In genomic region chr17:40033339-40033738, GRCh38 we compare ENCODE assay signal across 20 cellular contexts. TPM values are rescaled to one million over a fixed set of nuclear protein-coding genes. Genes with fewer than 3 reads are reported as not detected.
DNase-seq lines count a peak whose midpoint lies in the region; ATAC-seq and TF ChIP-seq lines count a peak whose summit lies in the region.
"Had no signal": no experiment of that assay in that cellular context is flagged by ENCODE, and none has a peak within 500 bp of the region (broad histone marks: within the 10 kb centered on the region; RNA-seq: fewer than 3 reads in every experiment).

No MANE protein-coding gene starts in this region.

- H3K9me2 ChIP-seq in SK-N-SH: no peaks in the 10 kb centered on the region

- H3K79me2 ChIP-seq in SK-N-SH (ENCODE audit: insufficient read depth): no peaks in the 10 kb centered on the region

- POLR2A ChIA-PET in SK-N-SH (lab: Yijun Ruan, JAX): no interaction called here

- peak; percentile 62 for ATAC-seq in body of pancreas
- ATAC-seq: CD8-positive, alpha-beta T cell had no signal

- 34 to 60% methylated on average over 8 of the region's 8 CpGs for WGBS in body of pancreas, 2 donors
- 89% methylated on average over 3 of the region's 8 CpGs for WGBS in SK-N-SH (ENCODE audit: low lambda C conversion rate)

- TF ChIP-seq CTCF in body of pancreas (IDR thresholded peaks at IDR 0.05): no peak
- no peak for TF ChIP-seq CTCF in coronary artery (IDR thresholded peaks at IDR 0.05)
- no peak for TF ChIP-seq CTCF in SK-N-SH (IDR thresholded peaks at IDR 0.05)

- intact Hi-C loops in body of pancreas (cut with DNase I): no loop called here

- H3K36me3 ChIP-seq in body of pancreas (replicated peaks in 1 of 2; ENCODE audit: insufficient read depth in 1 of 2, low read depth in 2 of 2) (peaks cover 0 to 11% of the 10 kb centered on the region in 2 donors), muscle layer of colon (ENCODE audit: insufficient read depth, low read length) (peaks cover 57% of the 10 kb centered on the region), skeletal muscle tissue (ENCODE audit: control insufficient read depth in 3 of 3, insufficient read depth in 3 of 3, low read length in 3 of 3) (peaks cover 49 to 66% (median 61%) of the 10 kb centered on the region in 3 donors), SK-N-SH (replicated peaks in 1 of 2; ENCODE audit: control insufficient read depth in 1 of 2, insufficient read depth in 2 of 2, low read length in 1 of 2) (peaks cover 10 to 44% of the 10 kb centered on the region in 2 experiments)

- no peak overlapping the region for H2AFZ ChIP-seq in SK-N-SH (ENCODE audit: low read depth)
- H2AFZ ChIP-seq: GM23248, PC-9 had no signal

- H3K9me3 ChIP-seq in body of pancreas (no peaks in the 10 kb centered on the region), muscle layer of colon (ENCODE audit: low read length) (no peaks in the 10 kb centered on the region), skeletal muscle tissue (ENCODE audit: control insufficient read depth in 3 of 3, low read length in 3 of 3) (no peaks in the 10 kb centered on the region), SK-N-SH (no peaks in the 10 kb centered on the region)
- H3K9me3 ChIP-seq: MG63 had no signal

- H3K4me2 ChIP-seq in SK-N-SH: no peak overlapping the region
- H3K4me2 ChIP-seq: PC-9 had no signal

- H3K4me3 ChIP-seq in body of pancreas (no peak overlapping the region), muscle layer of colon (ENCODE audit: low read depth in 1 of 2, low read length in 2 of 2) (no peak overlapping the region), skeletal muscle tissue (ENCODE audit: low read length in 3 of 3) (no peak overlapping the region), coronary artery (no peak overlapping the region), SK-N-SH (ENCODE audit: low read depth in 2 of 2, low read length in 1 of 2) (no peak overlapping the region)
- H3K4me3 ChIP-seq: GM23248, MG63, PC-9 had no signal

- TF ChIP-seq POLR2A in body of pancreas (IDR thresholded peaks at IDR 0.05): no peak

- H3K4me1 ChIP-seq in body of pancreas: peaks cover 56% of the 10 kb centered on the region
- H3K4me1 ChIP-seq in muscle layer of colon (ENCODE audit: insufficient read depth, low read length): peaks cover 48% of the 10 kb centered on the region
- peaks cover 29 to 39% (median 39%) of the 10 kb centered on the region in 3 donors for H3K4me1 ChIP-seq in skeletal muscle tissue (ENCODE audit: control insufficient read depth in 3 of 3, insufficient read depth in 3 of 3, low read length in 3 of 3)
- no peaks in the 10 kb centered on the region; a peak in 1 of 4 replicates for H3K4me1 ChIP-seq in SK-N-SH (ENCODE audit: control insufficient read depth in 1 of 2, insufficient read depth in 2 of 2, low read depth in 1 of 2, low read length in 1 of 2)

- peak overlapping the region; percentile 72 to 94 (median 82) for H3K27ac ChIP-seq in body of pancreas
- H3K27ac ChIP-seq in muscle layer of colon (ENCODE audit: low read depth, low read length): no peak overlapping the region
- H3K27ac ChIP-seq in skeletal muscle tissue (ENCODE audit: low read depth, low read length): peak overlapping the region; percentile 3
- H3K27ac ChIP-seq in coronary artery: no peak overlapping the region
- H3K27ac ChIP-seq in SK-N-SH (ENCODE audit: low read depth in 2 of 2, low read length in 1 of 2): no peak overlapping the region
- H3K27ac ChIP-seq: GM23248, PC-9 had no signal

- H3K9ac ChIP-seq in muscle layer of colon (ENCODE audit: low read length) (peak overlapping the region; percentile 1), skeletal muscle tissue (ENCODE audit: low read depth in 1 of 3, low read length in 3 of 3) (peak overlapping the region in 1 of 3 donors; percentile 8), SK-N-SH (no peak overlapping the region)
- H3K9ac ChIP-seq: GM23248 had no signal

- no peaks in the 10 kb centered on the region for H3K27me3 ChIP-seq in body of pancreas
- H3K27me3 ChIP-seq in muscle layer of colon (ENCODE audit: control insufficient read depth in 1 of 2, insufficient read depth in 2 of 2, low read length in 2 of 2): no peaks in the 10 kb centered on the region
- no peaks in the 10 kb centered on the region for H3K27me3 ChIP-seq in skeletal muscle tissue (ENCODE audit: control insufficient read depth in 3 of 3, insufficient read depth in 3 of 3, low read length in 3 of 3)
- H3K27me3 ChIP-seq in SK-N-SH (ENCODE audit: insufficient read depth): no peaks in the 10 kb centered on the region
- H3K27me3 ChIP-seq: MG63 had no signal

- CTCF ChIA-PET in SK-N-SH (lab: Yijun Ruan, JAX): interaction anchor here (0.8 to 9.5 kb wide), 7 partner anchors 19 to 135 kb away, joined by 3 to 67 read pairs (median 12); partner anchors contain the start of genes CSF3 and MED24

- no peak for TF ChIP-seq RAD21 in SK-N-SH (IDR thresholded peaks at IDR 0.05; ENCODE audit: low read length)

- TF ChIP-seq EP300 in SK-N-SH (IDR thresholded peaks at IDR 0.05; ENCODE audit: borderline replicate concordance in 1 of 2, low read depth in 1 of 2, low read length in 1 of 2): no peak

- H4K20me1 ChIP-seq in SK-N-SH (ENCODE audit: insufficient read depth): no peaks in the 10 kb centered on the region

- DNase-seq in body of pancreas (peak; percentile 66 to 79 (median 69)), coronary artery (ENCODE audit: low spot score) (no peak), NCI-H1092 (lab: John Stamatoyannopoulos, UW) (no peak), T-helper 9 cell (no peak), SK-N-SH (no peak)
- DNase-seq: CD8-positive, alpha-beta T cell; DND-41; GM23248; KG1; MG63; NCI-H2029; NCI-H446 treated with DMSO at 0.1 percent for 48 hours; NCI-H526 treated with DMSO at 0.1 percent for 48 hours; PC-9; RPMI8226; SHP77 had no signal

- no peaks in the 10 kb centered on the region for H3F3A ChIP-seq in SK-N-SH (replicated peaks; ENCODE audit: insufficient read depth)

TF ChIP-seq in SK-N-SH, 30 proteins besides CTCF, POLR2A, EP300 and RAD21 (continues in another document):
- TF ChIP-seq PBX3 (IDR thresholded peaks at IDR 0.05) (no peak), ELF1 (IDR thresholded peaks at IDR 0.05) (no peak), MXI1 (IDR thresholded peaks at IDR 0.05; ENCODE audit: low read depth, low read length) (no peak), RCOR1 (IDR thresholded peaks at IDR 0.05; ENCODE audit: low read length) (no peak), RXRA (IDR thresholded peaks at IDR 0.05; ENCODE audit: borderline replicate concordance, low read depth) (no peak), USF2 (IDR thresholded peaks at IDR 0.05; ENCODE audit: borderline replicate concordance, low read depth, low read length) (no peak), NFIC (IDR thresholded peaks at IDR 0.05; ENCODE audit: borderline replicate concordance) (no peak), GATA2 (CRISPR knock-in tag; IDR thresholded peaks at IDR 0.05) (no peak), YY1 (IDR thresholded peaks at IDR 0.05; ENCODE audit: low read depth) (no peak), USF1 (IDR thresholded peaks at IDR 0.05; ENCODE audit: borderline replicate concordance, low read depth) (no peak), FOXM1 (IDR thresholded peaks at IDR 0.05; ENCODE audit: low read depth) (no peak), SMC3 (IDR thresholded peaks at IDR 0.05; ENCODE audit: low read depth, low read length) (no peak), NRF1 (IDR thresholded peaks at IDR 0.05; ENCODE audit: low read depth, low read length) (no peak), TEAD4 (IDR thresholded peaks at IDR 0.05; ENCODE audit: borderline replicate concordance, insufficient read depth) (no peak)

RNA-seq across cellular contexts. Expression of gene CSF3, which starts 18.1 kb away (rescaled TPM):
- 1 to 10 TPM in 1 of 2 donors, under 1 TPM in 1; 0.78 to 1.6 TPM for total RNA-seq in body of pancreas
- total RNA-seq in skeletal muscle tissue: 0.52 TPM
- not detected in 2 replicates for polyA plus RNA-seq in SK-N-SH (2012; rRNA removed)
- polyA plus RNA-seq in SK-N-SH (2012; cell fraction: cytosol; rRNA removed): 0.03 TPM in 1 of 2 replicates, not detected in the other
- not detected in 2 replicates for polyA plus RNA-seq in SK-N-SH (2012; cell fraction: nucleus; rRNA removed)
- total RNA-seq: A673; CD8-positive, alpha-beta T cell; GM23248; PC-9; SK-MEL-5 had no signal

RNA-seq across cellular contexts. Expression of gene MED24, which starts 20.9 kb away (rescaled TPM):
- total RNA-seq in body of pancreas (10 to 100 TPM; 34.9 to 38.7 TPM), skeletal muscle tissue (25.6 TPM)
- 62.8 and 64.5 TPM in 2 replicates for polyA plus RNA-seq in SK-N-SH (2012; rRNA removed)
- 32.9 and 39.9 TPM in 2 replicates for polyA plus RNA-seq in SK-N-SH (2012; cell fraction: cytosol; rRNA removed)
- polyA plus RNA-seq in SK-N-SH (2012; cell fraction: nucleus; rRNA removed): 178 and 231 TPM in 2 replicates

RNA-seq across cellular contexts. Expression of gene THRA, which starts 29.4 kb away (rescaled TPM):
- total RNA-seq in body of pancreas (10 to 100 TPM; 37.9 to 61.6 TPM), skeletal muscle tissue (30.8 TPM)
- 20.1 and 23.1 TPM in 2 replicates for polyA plus RNA-seq in SK-N-SH (2012; rRNA removed)
- polyA plus RNA-seq in SK-N-SH (2012; cell fraction: cytosol; rRNA removed): 13.0 and 18.1 TPM in 2 replicates
- polyA plus RNA-seq in SK-N-SH (2012; cell fraction: nucleus; rRNA removed): 13.7 and 14.4 TPM in 2 replicates

RNA-seq across cellular contexts. Expression of gene PSMD3, which starts 52.7 kb away (rescaled TPM):
- 10 to 100 TPM; 39.6 to 40.2 TPM for total RNA-seq in body of pancreas
- 56.4 TPM for total RNA-seq in skeletal muscle tissue
- polyA plus RNA-seq in SK-N-SH (2012; rRNA removed): 87.6 and 104 TPM in 2 replicates
- 57.9 and 80.3 TPM in 2 replicates for polyA plus RNA-seq in SK-N-SH (2012; cell fraction: cytosol; rRNA removed)
- 104 and 122 TPM in 2 replicates for polyA plus RNA-seq in SK-N-SH (2012; cell fraction: nucleus; rRNA removed)

Comparison
In these comparisons a context has a peak if more than half of its experiments do, and no peak if none do; other contexts are left out.
1. DNase-seq: peak in body of pancreas (4 of 4); none in coronary artery (single experiment), NCI-H1092 (single experiment), T-helper 9 cell (single experiment) and SK-N-SH (single experiment).
2. H3K27ac ChIP-seq: peak in body of pancreas (4 of 4) and skeletal muscle tissue (single experiment); none in muscle layer of colon (single experiment), coronary artery (0 of 2) and SK-N-SH (0 of 2).